ENCODE assay signal across 19 cellular contexts in the genomic region with DNA sequence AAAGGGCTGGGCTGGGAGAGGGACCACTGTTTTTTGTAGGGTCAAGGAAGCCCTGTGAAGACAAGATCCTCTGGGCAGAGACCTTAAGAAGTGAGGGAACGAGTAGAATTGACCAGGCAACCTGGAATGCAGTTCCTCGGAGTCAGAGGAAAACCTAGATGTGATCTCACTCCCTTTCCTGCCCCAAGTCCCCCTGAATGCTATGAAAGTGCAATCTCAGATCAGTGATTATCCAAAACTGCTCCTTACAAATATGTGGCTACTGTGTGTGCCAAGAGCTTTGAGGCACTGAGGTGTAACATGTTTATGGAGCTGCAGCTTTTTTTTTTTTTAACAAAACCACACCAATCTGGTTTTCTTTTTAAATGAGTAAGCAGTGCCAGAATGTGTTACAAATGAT. TPM values are rescaled to one million over a fixed set of nuclear protein-coding genes. Genes with fewer than 3 reads are reported as not detected.
DNase-seq lines count a peak whose midpoint lies in the region; ATAC-seq, FAIRE-seq and TF ChIP-seq lines count a peak whose summit lies in the region.
"Had no signal": no experiment of that assay in that cellular context is flagged by ENCODE, and none has a peak within 500 bp of the region (broad histone marks: within the 10 kb centered on the region; RNA-seq: fewer than 3 reads in every experiment).

No MANE protein-coding gene starts in this region.

- H3K27ac ChIP-seq in astrocyte (ENCODE audit: low read depth, low read length) (no peak overlapping the region), keratinocyte (ENCODE audit: control insufficient read depth, insufficient read depth, low read length) (peak overlapping the region; percentile 64)
- H3K27ac ChIP-seq: BLaER1 had no signal

- no peaks in the 10 kb centered on the region for H3K9me1 ChIP-seq in keratinocyte (ENCODE audit: control insufficient read depth, extremely low read depth, insufficient read depth, low read length)

- H3K4me1 ChIP-seq in astrocyte (ENCODE audit: insufficient read depth, low read length) (peaks cover 13% of the 10 kb centered on the region), keratinocyte (ENCODE audit: control insufficient read depth, extremely low read depth, insufficient read depth, low read length) (peaks cover 36% of the 10 kb centered on the region)
- H3K4me1 ChIP-seq: BLaER1 had no signal

- H3K27me3 Mint-ChIP-seq in astrocyte (ENCODE audit: low read depth, unreplicated experiment), result peaks cover 5% of the 10 kb centered on the region

- H3K27me3 ChIP-seq in astrocyte (ENCODE audit: insufficient read depth, low read length) (no peaks in the 10 kb centered on the region), keratinocyte (ENCODE audit: control insufficient read depth, extremely low read depth, insufficient read depth, low read length) (no peaks in the 10 kb centered on the region)
- H3K27me3 ChIP-seq: BLaER1, pancreas had no signal

- H3K4me3 ChIP-seq in AG09309 (ENCODE audit: control insufficient read depth, low read depth, low read length) (no peak overlapping the region), astrocyte (ENCODE audit: insufficient read depth, low read depth, low read length) (no peak overlapping the region), keratinocyte (ENCODE audit: control insufficient read depth in 2 of 3, extremely low read depth in 1 of 3, insufficient read depth in 2 of 3, low read depth in 1 of 3, low read length in 3 of 3) (no peak overlapping the region)
- H3K4me3 ChIP-seq: BLaER1, pancreas had no signal

- no peak overlapping the region for H3K4me3 Mint-ChIP-seq in astrocyte (ENCODE audit: unreplicated experiment)
- H3K4me3 Mint-ChIP-seq: activated CD4-positive, alpha-beta T cell treated with anti-CD3 and anti-CD28 coated beads for 36 hours; activated naive CD8-positive, alpha-beta T cell treated with anti-CD3 and anti-CD28 coated beads for 36 hours; T-helper 17 cell had no signal

- H3K4me1 Mint-ChIP-seq in astrocyte (ENCODE audit: low read depth, unreplicated experiment), result peaks cover 3% of the 10 kb centered on the region
- H3K4me1 Mint-ChIP-seq: activated CD4-positive, alpha-beta T cell treated with anti-CD3 and anti-CD28 coated beads for 36 hours; activated naive CD8-positive, alpha-beta T cell treated with anti-CD3 and anti-CD28 coated beads for 36 hours; T-helper 17 cell had no signal

- peaks cover 9% of the 10 kb centered on the region for H3K9me3 Mint-ChIP-seq in astrocyte (ENCODE audit: unreplicated experiment)
- H3K9me3 Mint-ChIP-seq: activated naive CD8-positive, alpha-beta T cell treated with anti-CD3 and anti-CD28 coated beads for 36 hours had no signal

- TF ChIP-seq CTCF in AG09309 (IDR thresholded peaks at IDR 0.05; ENCODE audit: control insufficient read depth, insufficient read depth, low read depth, low read length, missing control alignments) (no peak), astrocyte (IDR thresholded peaks at IDR 0.05; ENCODE audit: insufficient read depth, low read depth, low read length) (no peak), keratinocyte (optimal IDR thresholded peaks at IDR 0.05 in 1 of 3, IDR thresholded peaks at IDR 0.05 in 1 of 3, conservative IDR thresholded peaks at IDR 0.05 in 1 of 3; ENCODE audit: extremely low read depth in 1 of 3, insufficient read depth in 2 of 3, low read length in 3 of 3) (no peak)

- peak; percentile 32 for FAIRE-seq in astrocyte (lab: Jason Lieb, UNC)
- FAIRE-seq in keratinocyte (lab: Jason Lieb, UNC), result peak; percentile 95
- FAIRE-seq: pancreas had no signal

- no peak overlapping the region for H3K9ac ChIP-seq in astrocyte (ENCODE audit: low read length)
- H3K9ac ChIP-seq in keratinocyte (ENCODE audit: control insufficient read depth, extremely low read depth, insufficient read depth, low read length), result peak overlapping the region; percentile 23
- H3K9ac ChIP-seq: BLaER1 had no signal

- dilution Hi-C loops in keratinocyte (cut with MboI; ENCODE audit: extremely low pct_ligation_motif_present, low sequenced_read_pairs), result no loop called here

- H3K9me3 ChIP-seq in astrocyte (ENCODE audit: insufficient read depth, low read depth, low read length) (no peaks in the 10 kb centered on the region), keratinocyte (ENCODE audit: control insufficient read depth, low read depth, low read length) (no peaks in the 10 kb centered on the region)
- H3K9me3 ChIP-seq: BLaER1, pancreas had no signal

- peaks cover 5% of the 10 kb centered on the region for H3K36me3 ChIP-seq in astrocyte (ENCODE audit: insufficient read depth, low read length)
- H3K36me3 ChIP-seq in keratinocyte (ENCODE audit: control insufficient read depth in 2 of 2, extremely low read depth in 1 of 2, insufficient read depth in 2 of 2, low read length in 2 of 2), result peaks cover 34 to 35% of the 10 kb centered on the region in 2 experiments
- H3K36me3 ChIP-seq: BLaER1, pancreas had no signal

- ATAC-seq in GM18867 (IDR thresholded peaks at IDR 0.05; ENCODE audit: unreplicated experiment) (no peak), HG02973 (IDR thresholded peaks at IDR 0.05; ENCODE audit: unreplicated experiment) (no peak)
- ATAC-seq: activated CD4-positive, alpha-beta T cell treated with anti-CD3 and anti-CD28 coated beads for 36 hours; pancreas; T-helper 17 cell had no signal

- no peaks in the 10 kb centered on the region for H3K36me3 Mint-ChIP-seq in astrocyte (ENCODE audit: low read depth, unreplicated experiment)
- H3K36me3 Mint-ChIP-seq: activated naive CD8-positive, alpha-beta T cell treated with anti-CD3 and anti-CD28 coated beads for 36 hours had no signal

- H4K20me1 ChIP-seq in astrocyte (ENCODE audit: insufficient read depth, low read length), result no peaks in the 10 kb centered on the region
- no peaks in the 10 kb centered on the region for H4K20me1 ChIP-seq in keratinocyte (ENCODE audit: control insufficient read depth, extremely low read depth, insufficient read depth, low read length)
- H4K20me1 ChIP-seq: BLaER1 had no signal

- H3K4me2 ChIP-seq in astrocyte (ENCODE audit: low read length), result peak overlapping the region; percentile 29
- peak overlapping the region; percentile 19 for H3K4me2 ChIP-seq in keratinocyte (ENCODE audit: control insufficient read depth, extremely low read depth, insufficient read depth, low read depth, low read length)
- H3K4me2 ChIP-seq: BLaER1 had no signal

- H3K79me2 ChIP-seq in astrocyte (ENCODE audit: insufficient read depth, low read length) (no peaks in the 10 kb centered on the region), keratinocyte (ENCODE audit: control insufficient read depth, insufficient read depth, low read length) (peaks cover 36% of the 10 kb centered on the region)

- H2AFZ ChIP-seq in astrocyte (ENCODE audit: low read depth, low read length) (no peak overlapping the region), keratinocyte (ENCODE audit: control insufficient read depth, low read length) (no peak overlapping the region)

- DNase-seq in AG09309 (ENCODE audit: low read depth) (peak; percentile 16), HCEC 1CT (peak; percentile 67), astrocyte (ENCODE audit: low read depth) (peak; percentile 92), keratinocyte (ENCODE audit: low read depth, low spot score) (peak; percentile 49), COLO668 (lab: John Stamatoyannopoulos, UW; ENCODE audit: unreplicated experiment) (no peak), HT-29 (ENCODE audit: low spot score) (no peak)
- DNase-seq: activated CD4-positive, alpha-beta T cell treated with anti-CD3 and anti-CD28 coated beads for 36 hours; activated naive CD8-positive, alpha-beta T cell treated with anti-CD3 and anti-CD28 coated beads for 36 hours; activated T-cell treated with anti-CD3 and anti-CD28 coated beads, Interleukin-2, amount 50 U/mL, for 1 hour; DMS79 treated with DMSO at 0.1 percent for 48 hours; NCI-H1417 treated with DMSO at 0.1 percent for 48 hours; NCI-H524 treated with DMSO at 0.1 percent for 48 hours; pancreas; stimulated activated CD4-positive, alpha-beta T cell treated with anti-CD3 and anti-CD28 coated beads, Interleukin-12 subunit alpha, Interleukin-12 subunit beta, amount 100 ng/mL, for 4 hours; substantia nigra; T-helper 17 cell had no signal

- no peak overlapping the region for H3K27ac Mint-ChIP-seq in astrocyte (ENCODE audit: unreplicated experiment)
- H3K27ac Mint-ChIP-seq: activated CD4-positive, alpha-beta T cell treated with anti-CD3 and anti-CD28 coated beads for 36 hours; activated naive CD8-positive, alpha-beta T cell treated with anti-CD3 and anti-CD28 coated beads for 36 hours; T-helper 17 cell had no signal

RNA-seq across cellular contexts. Expression of gene THSD4, which starts 35.8 kb away (rescaled TPM):
- total RNA-seq in astrocyte, result 0.99 and 2.5 TPM in 2 replicates
- polyA plus RNA-seq in keratinocyte, result 24.5 to 37.0 TPM (median 25.3 TPM) in 3 replicates
- polyA plus RNA-seq in keratinocyte (2011; ENCODE audit: low read depth), result 17.6 TPM
- polyA plus RNA-seq in keratinocyte (2011; cell fraction: cytosol; rRNA removed), result 15.4 and 18.0 TPM in 2 replicates
- polyA plus RNA-seq in keratinocyte (2011; cell fraction: nucleus; rRNA removed), result 110 and 134 TPM in 2 replicates
- 20.1 and 59.2 TPM in 2 replicates for polyA plus RNA-seq in keratinocyte (2012; ENCODE audit: low replicate concordance)
- polyA minus RNA-seq in keratinocyte, result 60.2 to 89.9 TPM (median 67.0 TPM) in 3 replicates
- polyA minus RNA-seq in keratinocyte (2011; cell fraction: cytosol; rRNA and poly(A)+ RNA removed), result 49.9 TPM
- polyA minus RNA-seq in keratinocyte (2011; cell fraction: nucleus; rRNA and poly(A)+ RNA removed), result 173 and 249 TPM in 2 replicates
- 19.5 and 31.9 TPM in 2 replicates for total RNA-seq in HT-29 (2014; rRNA removed; shearing (Covaris generic))
- total RNA-seq: activated CD4-positive, alpha-beta T cell treated with anti-CD3 and anti-CD28 coated beads for 36 hours; activated naive CD8-positive, alpha-beta T cell treated with anti-CD3 and anti-CD28 coated beads for 36 hours; T-helper 17 cell had no signal

Comparison
In these comparisons a context has a peak if more than half of its experiments do, and no peak if none do; other contexts are left out.
1. DNase-seq: peak in AG09309 (single experiment), HCEC 1CT (single experiment), astrocyte (single experiment) and keratinocyte (single experiment); none in COLO668 (single experiment) and HT-29 (single experiment).